ENCODE assay signal across 11 cellular contexts in genomic region chrX:153410888-153411254, GRCh38. TPM values are rescaled to one million over a fixed set of nuclear protein-coding genes. Genes with fewer than 3 reads are reported as not detected.
A peak's percentile ranks its signal among the peaks of the same experiment; 100 is the strongest.
DNase-seq lines count a peak whose midpoint lies in the region; ATAC-seq and TF ChIP-seq lines count a peak whose summit lies in the region.
"Had no signal": no experiment of that assay in that cellular context is flagged by ENCODE, and none has a peak within 500 bp of the region (broad histone marks: within the 10 kb centered on the region; RNA-seq: fewer than 3 reads in every experiment).

No MANE protein-coding gene starts in this region.

- ATAC-seq in SK-N-SH treated with all-trans-retinoic acid at 6 μM for 48 hours (no peak), HG02763 (IDR thresholded peaks at IDR 0.05; ENCODE audit: unreplicated experiment) (no peak), HG03521 (IDR thresholded peaks at IDR 0.05; ENCODE audit: unreplicated experiment) (no peak)
- no peak for ATAC-seq in activated CD8-positive, alpha-beta T cell treated with anti-CD3 and anti-CD28 coated beads for 36 hours
- ATAC-seq in stimulated activated naive CD8-positive, alpha-beta T cell treated with anti-CD3 and anti-CD28 coated beads, Interleukin-15, amount 100 ng/mL, for 72 hours: no peak

- H3K27ac ChIP-seq in SK-N-SH (ENCODE audit: low read depth in 2 of 2, low read length in 1 of 2) (no peak overlapping the region), iPS-20b (ENCODE audit: low read length) (no peak overlapping the region)
- H3K27ac ChIP-seq: 22Rv1, foreskin keratinocyte had no signal

- 29% methylated on average over 7 of the region's 12 CpGs for WGBS in SK-N-SH (ENCODE audit: low lambda C conversion rate)

- DNase-seq in SK-N-SH: no peak
- no peak for DNase-seq in activated CD8-positive, alpha-beta T cell treated with anti-CD3 and anti-CD28 coated beads for 36 hours
- no peak for DNase-seq in stimulated activated naive CD8-positive, alpha-beta T cell treated with anti-CD3 and anti-CD28 coated beads, Interleukin-15, amount 100 ng/mL, for 72 hours
- no peak for DNase-seq in NCI-H510A (lab: John Stamatoyannopoulos, UW)
- DNase-seq: HFFc6 had no signal

- no peaks in the 10 kb centered on the region for H3F3A ChIP-seq in SK-N-SH (replicated peaks; ENCODE audit: insufficient read depth)

- H3K27ac Mint-ChIP-seq in activated CD8-positive, alpha-beta T cell treated with anti-CD3 and anti-CD28 coated beads for 36 hours: no peak overlapping the region
- peak overlapping the region in 1 of 2 donors; percentile 72 for H3K27ac Mint-ChIP-seq in stimulated activated naive CD8-positive, alpha-beta T cell treated with anti-CD3 and anti-CD28 coated beads, Interleukin-15, amount 100 ng/mL, for 72 hours
- H3K27ac Mint-ChIP-seq: HFFc6 had no signal

- H4K20me1 ChIP-seq in SK-N-SH (ENCODE audit: insufficient read depth): no peaks in the 10 kb centered on the region

- no peak for TF ChIP-seq EP300 in SK-N-SH (IDR thresholded peaks at IDR 0.05; ENCODE audit: borderline replicate concordance in 1 of 2, low read depth in 1 of 2, low read length in 1 of 2)

- H3K4me1 Mint-ChIP-seq in activated CD8-positive, alpha-beta T cell treated with anti-CD3 and anti-CD28 coated beads for 36 hours (ENCODE audit: low read depth): peaks cover 7% of the 10 kb centered on the region
- peaks cover 20% of the 10 kb centered on the region for H3K4me1 Mint-ChIP-seq in stimulated activated naive CD8-positive, alpha-beta T cell treated with anti-CD3 and anti-CD28 coated beads, Interleukin-15, amount 100 ng/mL, for 72 hours

- H3K27me3 ChIP-seq in SK-N-SH (ENCODE audit: insufficient read depth): peaks cover 37% of the 10 kb centered on the region
- H3K27me3 ChIP-seq in iPS-20b (ENCODE audit: insufficient read depth, low read length): peaks cover 30% of the 10 kb centered on the region
- H3K27me3 ChIP-seq: foreskin keratinocyte had no signal

- H3K36me3 ChIP-seq in SK-N-SH (replicated peaks in 1 of 2; ENCODE audit: control insufficient read depth in 1 of 2, insufficient read depth in 2 of 2, low read length in 1 of 2) (no peaks in the 10 kb centered on the region), iPS-20b (ENCODE audit: insufficient read depth, low read depth, low read length) (no peaks in the 10 kb centered on the region)

- H3K27me3 Mint-ChIP-seq in activated CD8-positive, alpha-beta T cell treated with anti-CD3 and anti-CD28 coated beads for 36 hours: no peaks in the 10 kb centered on the region
- peaks cover 8% of the 10 kb centered on the region for H3K27me3 Mint-ChIP-seq in stimulated activated naive CD8-positive, alpha-beta T cell treated with anti-CD3 and anti-CD28 coated beads, Interleukin-15, amount 100 ng/mL, for 72 hours

- no peaks in the 10 kb centered on the region for H3K36me3 Mint-ChIP-seq in activated CD8-positive, alpha-beta T cell treated with anti-CD3 and anti-CD28 coated beads for 36 hours (ENCODE audit: low read depth)

- peak overlapping the region; percentile 76 for H3K4me3 Mint-ChIP-seq in activated CD8-positive, alpha-beta T cell treated with anti-CD3 and anti-CD28 coated beads for 36 hours
- peak overlapping the region; percentile 68 to 84 for H3K4me3 Mint-ChIP-seq in stimulated activated naive CD8-positive, alpha-beta T cell treated with anti-CD3 and anti-CD28 coated beads, Interleukin-15, amount 100 ng/mL, for 72 hours
- H3K4me3 Mint-ChIP-seq: HFFc6 had no signal

- H3K4me3 ChIP-seq in SK-N-SH (ENCODE audit: low read depth in 2 of 2, low read length in 1 of 2) (peak overlapping the region; percentile 50 to 53; a peak in 3 of 4 replicates), iPS-20b (ENCODE audit: low read length) (peak overlapping the region; percentile 54; the same call in 1 of the 2 replicates)

- TF ChIP-seq CTCF in SK-N-SH (IDR thresholded peaks at IDR 0.05): no peak
- TF ChIP-seq CTCF in activated CD8-positive, alpha-beta T cell treated with anti-CD3 and anti-CD28 coated beads for 36 hours (IDR thresholded peaks at IDR 0.05): no peak

- no peaks in the 10 kb centered on the region for H3K9me3 Mint-ChIP-seq in activated CD8-positive, alpha-beta T cell treated with anti-CD3 and anti-CD28 coated beads for 36 hours
- H3K9me3 Mint-ChIP-seq in stimulated activated naive CD8-positive, alpha-beta T cell treated with anti-CD3 and anti-CD28 coated beads, Interleukin-15, amount 100 ng/mL, for 72 hours: no peaks in the 10 kb centered on the region
- H3K9me3 Mint-ChIP-seq: HFFc6 had no signal

- no peak overlapping the region for H3K9ac ChIP-seq in SK-N-SH
- no peak overlapping the region for H3K9ac ChIP-seq in iPS-20b (ENCODE audit: low read depth, low read length)

- no peaks in the 10 kb centered on the region for H3K9me2 ChIP-seq in SK-N-SH

- POLR2A ChIA-PET in SK-N-SH (lab: Yijun Ruan, JAX): no interaction called here
- POLR2A ChIA-PET in activated CD8-positive, alpha-beta T cell treated with anti-CD3 and anti-CD28 coated beads for 36 hours (lab: Charles Lee): no interaction called here

- CTCF ChIA-PET in SK-N-SH (lab: Yijun Ruan, JAX): interaction anchor here (1.5 kb wide), 1 partner anchor 11 kb away, joined by 7 read pairs; no protein-coding TSS in a partner anchor
- CTCF ChIA-PET in activated CD8-positive, alpha-beta T cell treated with anti-CD3 and anti-CD28 coated beads for 36 hours (lab: Charles Lee): no interaction called here

- H2AFZ ChIP-seq in SK-N-SH (ENCODE audit: low read depth): no peak overlapping the region

- no peak for TF ChIP-seq RAD21 in SK-N-SH (IDR thresholded peaks at IDR 0.05; ENCODE audit: low read length)

- H3K79me2 ChIP-seq in SK-N-SH (ENCODE audit: insufficient read depth): no peaks in the 10 kb centered on the region

- intact Hi-C loops in activated CD8-positive, alpha-beta T cell treated with anti-CD3 and anti-CD28 coated beads for 36 hours (cut with micrococcal nuclease): no loop called here

- H3K4me1 ChIP-seq in SK-N-SH (ENCODE audit: control insufficient read depth in 1 of 2, insufficient read depth in 2 of 2, low read depth in 1 of 2, low read length in 1 of 2): peaks cover 0 to 7% of the 10 kb centered on the region in 2 experiments; a peak in 1 of 4 replicates
- H3K4me1 ChIP-seq in iPS-20b (ENCODE audit: insufficient read depth, low read length): no peaks in the 10 kb centered on the region
- H3K4me1 ChIP-seq: foreskin keratinocyte had no signal

- H3K4me2 ChIP-seq in SK-N-SH: no peak overlapping the region

- H3K9me3 ChIP-seq in SK-N-SH (no peaks in the 10 kb centered on the region), iPS-20b (ENCODE audit: insufficient read depth, low read depth, low read length) (no peaks in the 10 kb centered on the region)

TF ChIP-seq in SK-N-SH treated with all-trans-retinoic acid at 6 μM for 48 hours, 23 proteins besides CTCF, POLR2A, EP300 and RAD21 (continues in another document):
- TF ChIP-seq ESRRG (CRISPR knock-in tag; IDR thresholded peaks at IDR 0.05): no peak
- TF ChIP-seq TSHZ2 (CRISPR knock-in tag; IDR thresholded peaks at IDR 0.05): no peak
- TF ChIP-seq PPARA (CRISPR knock-in tag; IDR thresholded peaks at IDR 0.05; ENCODE audit: borderline replicate concordance): no peak
- TF ChIP-seq ZC3H10 (CRISPR knock-in tag; IDR thresholded peaks at IDR 0.05): no peak

RNA-seq across cellular contexts. Expression of gene ZFP92, which starts 0.4 kb away (rescaled TPM):
- polyA plus RNA-seq in SK-N-SH (2012; rRNA removed): 0.28 TPM in 2 replicates
- 0.23 and 0.25 TPM in 2 replicates for polyA plus RNA-seq in SK-N-SH (2012; cell fraction: cytosol; rRNA removed)
- 0.79 and 0.99 TPM in 2 replicates for polyA plus RNA-seq in SK-N-SH (2012; cell fraction: nucleus; rRNA removed)
- total RNA-seq in activated CD8-positive, alpha-beta T cell treated with anti-CD3 and anti-CD28 coated beads for 36 hours: 1 to 10 TPM; 1.2 to 1.3 TPM

RNA-seq across cellular contexts. Expression of gene PNMA6E, which starts 9.7 kb away (rescaled TPM):
- not detected in 2 replicates for polyA plus RNA-seq in SK-N-SH (2012; rRNA removed)
- not detected in 2 replicates for polyA plus RNA-seq in SK-N-SH (2012; cell fraction: cytosol; rRNA removed)
- polyA plus RNA-seq in SK-N-SH (2012; cell fraction: nucleus; rRNA removed): not detected in 2 replicates
- total RNA-seq in activated CD8-positive, alpha-beta T cell treated with anti-CD3 and anti-CD28 coated beads for 36 hours: not detected
- total RNA-seq: foreskin keratinocyte, HFFc6 had no signal
- polyA plus RNA-seq: foreskin keratinocyte had no signal

RNA-seq across cellular contexts. Expression of gene TREX2, which starts 35.0 kb away (rescaled TPM):
- 0.76 and 0.78 TPM in 2 replicates for polyA plus RNA-seq in SK-N-SH (2012; rRNA removed)
- polyA plus RNA-seq in SK-N-SH (2012; cell fraction: cytosol; rRNA removed): 0.08 and 0.20 TPM in 2 replicates
- 4.0 and 6.6 TPM in 2 replicates for polyA plus RNA-seq in SK-N-SH (2012; cell fraction: nucleus; rRNA removed)
- 1 to 10 TPM in 1 of 2 experiments, under 1 TPM in 1; 0.78 to 1.4 TPM for total RNA-seq in activated CD8-positive, alpha-beta T cell treated with anti-CD3 and anti-CD28 coated beads for 36 hours

RNA-seq across cellular contexts. Expression of gene HAUS7, which starts 59.5 kb away (rescaled TPM):
- 27.1 and 39.7 TPM in 2 replicates for polyA plus RNA-seq in SK-N-SH (2012; rRNA removed)
- 14.1 and 18.8 TPM in 2 replicates for polyA plus RNA-seq in SK-N-SH (2012; cell fraction: cytosol; rRNA removed)
- polyA plus RNA-seq in SK-N-SH (2012; cell fraction: nucleus; rRNA removed): 110 and 150 TPM in 2 replicates
- total RNA-seq in activated CD8-positive, alpha-beta T cell treated with anti-CD3 and anti-CD28 coated beads for 36 hours: 10 to 100 TPM; 47.2 to 58.8 TPM
